In the genomic region with DNA sequence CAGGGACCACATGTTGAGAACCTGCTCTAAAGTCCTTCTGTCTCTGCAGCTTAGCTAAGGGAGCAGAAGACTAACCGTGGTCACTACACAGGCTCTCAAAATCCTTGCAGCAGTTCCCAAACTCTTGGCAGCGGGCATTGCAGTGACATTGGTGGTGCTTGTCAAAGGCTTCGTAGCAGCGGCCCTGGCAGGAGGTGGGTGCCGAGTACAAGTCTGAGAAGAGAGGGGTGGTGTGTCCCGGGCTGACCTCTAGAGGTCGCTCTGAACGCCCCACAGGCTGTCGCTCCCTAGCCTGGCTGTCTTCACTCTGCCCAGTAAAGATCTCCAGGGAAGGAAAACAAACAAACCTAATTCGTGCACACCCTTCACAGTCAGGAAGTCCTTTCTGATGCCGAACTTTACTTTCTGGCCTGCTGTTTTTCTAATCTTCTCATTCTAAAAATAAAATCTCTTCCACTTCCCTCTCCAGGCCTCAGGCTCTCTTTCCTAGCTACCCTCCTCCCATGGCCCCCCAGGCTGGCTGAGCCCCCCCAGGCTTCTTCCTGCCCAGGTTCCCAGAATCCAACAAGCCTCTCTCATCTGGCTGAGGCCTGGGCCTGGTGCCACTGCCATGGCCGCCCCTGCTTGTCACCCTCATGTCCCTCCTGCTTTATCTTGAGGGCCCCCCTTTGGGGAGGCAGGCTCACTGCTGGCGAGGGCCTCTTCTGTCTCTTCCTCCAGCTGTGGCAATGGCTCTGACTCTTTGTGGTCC, we compare ENCODE assay signal across 8 cellular contexts. TPM values are rescaled to one million over a fixed set of nuclear protein-coding genes. Genes with fewer than 3 reads are reported as not detected.
DNase-seq lines count a peak whose midpoint lies in the region; TF ChIP-seq lines count a peak whose summit lies in the region.

No MANE protein-coding gene starts in this region.

- DNase-seq in GM12864 (ENCODE audit: low read depth) (no peak), MM.1S (peak; percentile 53), SW480 (ENCODE audit: low spot score) (peak; percentile 75), astrocyte of the spinal cord (ENCODE audit: low read depth, low spot score) (peak; percentile 84), right atrium auricular region (ENCODE audit: low spot score) (peak; percentile 92), prostate gland (ENCODE audit: low spot score) (peak; percentile 79), GM19240 (ENCODE audit: insufficient read length, low spot score) (no peak), cerebellar nuclear complex (lab: John Stamatoyannopoulos, UW) (no peak)

- H3K9me2 ChIP-seq in MM.1S (replicated peaks; ENCODE audit: insufficient read depth, low read length): no peaks in the 10 kb centered on the region

- H4K20me1 ChIP-seq in MM.1S (ENCODE audit: insufficient read depth, low read length): no peaks in the 10 kb centered on the region

- H3K36me3 ChIP-seq in MM.1S (replicated peaks; ENCODE audit: insufficient read depth, low read length): no peaks in the 10 kb centered on the region
- no peaks in the 10 kb centered on the region for H3K36me3 ChIP-seq in right atrium auricular region
- no peaks in the 10 kb centered on the region for H3K36me3 ChIP-seq in prostate gland

- no peaks in the 10 kb centered on the region for H3K79me2 ChIP-seq in MM.1S (ENCODE audit: low read length)

- H3K27me3 ChIP-seq in MM.1S (replicated peaks; ENCODE audit: insufficient read depth, low read length): no peaks in the 10 kb centered on the region
- no peaks in the 10 kb centered on the region for H3K27me3 ChIP-seq in right atrium auricular region
- no peaks in the 10 kb centered on the region for H3K27me3 ChIP-seq in prostate gland (replicated peaks; ENCODE audit: insufficient read depth)

- intact Hi-C loops in prostate gland (cut with DNase I): loop anchor here (2.0 to 10.0 kb wide), 4 partner anchors 19 to 247 kb away; a partner anchor contains a TSS

- peaks cover 11% of the 10 kb centered on the region for H3K4me1 ChIP-seq in MM.1S (ENCODE audit: low read length)
- H3K4me1 ChIP-seq in right atrium auricular region: peaks cover 0 to 47% of the 10 kb centered on the region in 2 donors
- peaks cover 4% of the 10 kb centered on the region for H3K4me1 ChIP-seq in prostate gland (replicated peaks)

- H3K4me3 ChIP-seq in GM12864 (ENCODE audit: low read depth, low read length) (no peak overlapping the region), MM.1S (ENCODE audit: low read length) (no peak overlapping the region), astrocyte of the spinal cord (ENCODE audit: low read depth, low read length) (no peak overlapping the region), right atrium auricular region (no peak overlapping the region), prostate gland (no peak overlapping the region)

- no peaks in the 10 kb centered on the region for H3K9me3 ChIP-seq in MM.1S (replicated peaks; ENCODE audit: insufficient read depth, low read length)
- H3K9me3 ChIP-seq in right atrium auricular region: no peaks in the 10 kb centered on the region
- H3K9me3 ChIP-seq in prostate gland: no peaks in the 10 kb centered on the region

- H3K9ac ChIP-seq in MM.1S (ENCODE audit: low read length): peak overlapping the region; percentile 25; the same call in 1 of the 2 replicates

- H3K27ac ChIP-seq in MM.1S (ENCODE audit: low read length) (peak overlapping the region; percentile 14; the same call in 1 of the 2 replicates), right atrium auricular region (peak overlapping the region; percentile 84 to 96), prostate gland (peak overlapping the region; percentile 70 to 73)

- 16% methylated on average over 13 of the region's 13 CpGs for WGBS in prostate gland

- in situ Hi-C loops in astrocyte of the spinal cord (cut with HindIII; ENCODE audit: low sequenced_read_pairs): no loop called here

- no peak for TF ChIP-seq POLR2A in prostate gland (IDR thresholded peaks at IDR 0.05)

- 0 out of 2 replicates have a peak overlapping the region, but pooled peaks have one; percentile 19 for H3K4me2 ChIP-seq in MM.1S (ENCODE audit: low read depth, low read length)

- peak overlapping the region; percentile 39; the same call in 1 of the 2 replicates for H2AFZ ChIP-seq in MM.1S (ENCODE audit: low read length)

- TF ChIP-seq CTCF in GM12864 (IDR thresholded peaks at IDR 0.05; ENCODE audit: low read depth, low read length, missing control alignments) (peak; percentile 62), MM.1S (IDR thresholded peaks at IDR 0.05; ENCODE audit: low read length) (peak; percentile 68), astrocyte of the spinal cord (IDR thresholded peaks at IDR 0.05; ENCODE audit: low read depth, low read length) (peak; percentile 93), right atrium auricular region (IDR thresholded peaks at IDR 0.05) (peak; percentile 75 to 92), prostate gland (IDR thresholded peaks at IDR 0.05) (peak; percentile 29 to 73 (median 70))

- H3F3A ChIP-seq in MM.1S (ENCODE audit: insufficient read depth, low read length): no peaks in the 10 kb centered on the region

RNA-seq across cellular contexts. Expression of a gene that starts 7.7 kb away (rescaled TPM):
- total RNA-seq in right atrium auricular region: 1 to 10 TPM in 1 of 2 donors, under 1 TPM in 1; 0.55 to 2.1 TPM
- total RNA-seq in prostate gland: 1 to 10 TPM in 1 of 2 donors, not detected in 1; 1.0 TPM

RNA-seq across cellular contexts. Expression of a gene that starts 11.8 kb away (rescaled TPM):
- total RNA-seq in right atrium auricular region: 10 to 100 TPM; 12.2 to 14.3 TPM
- 10 to 100 TPM; 15.0 to 26.5 TPM for total RNA-seq in prostate gland

RNA-seq across cellular contexts. Expression of a gene that starts 41.1 kb away (rescaled TPM):
- 10 to 100 TPM; 19.8 to 26.8 TPM for total RNA-seq in right atrium auricular region
- 10 to 100 TPM; 19.1 to 28.5 TPM for total RNA-seq in prostate gland

RNA-seq across cellular contexts. Expression of a gene that starts 55.4 kb away (rescaled TPM):
- total RNA-seq in right atrium auricular region: 10 to 100 TPM; 48.9 to 52.0 TPM
- total RNA-seq in prostate gland: 10 to 100 TPM; 39.0 to 52.5 TPM

Comparison
In these comparisons a context has a peak if more than half of its experiments do, and no peak if none do; other contexts are left out.
1. DNase-seq: peak in MM.1S (single experiment), SW480 (single experiment), astrocyte of the spinal cord (single experiment), right atrium auricular region (single experiment) and prostate gland (single experiment); none in GM12864 (single experiment), GM19240 (single experiment) and cerebellar nuclear complex (0 of 2).
2. H3K27ac ChIP-seq: peak in every context shown above with its lines; median percentile 90 in right atrium auricular region; 72 in prostate gland; 14 in MM.1S.
3. Peak in every context shown above with its lines, with median percentiles within 50 percentile points of each other: CTCF ChIP-seq.